Comparison of ENCODE assay signal across 10 cellular contexts in the genomic region with DNA sequence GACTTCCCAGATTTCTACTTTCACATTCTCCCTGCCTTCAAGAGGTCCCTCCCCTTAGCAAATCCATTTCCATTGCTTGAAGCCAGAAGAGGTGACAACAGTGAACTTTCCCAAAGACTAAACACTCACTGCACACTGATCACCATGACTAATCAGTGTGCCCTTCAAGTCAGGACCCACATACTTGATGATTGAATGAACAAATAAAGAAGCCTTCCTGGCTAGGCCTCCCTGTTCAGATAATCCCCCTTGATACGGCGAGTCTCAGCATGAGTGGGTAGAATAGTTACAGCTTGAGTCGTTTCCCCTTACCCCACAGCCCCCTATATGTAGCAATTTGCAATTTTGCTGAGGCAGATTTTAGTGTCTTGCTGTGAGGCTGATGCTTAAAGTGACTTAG.
DNase-seq lines count a peak whose midpoint lies in the region; ATAC-seq and TF ChIP-seq lines count a peak whose summit lies in the region.
"Had no signal": no experiment of that assay in that cellular context is flagged by ENCODE, and none has a peak within 500 bp of the region (broad histone marks: within the 10 kb centered on the region; RNA-seq: fewer than 3 reads in every experiment).

No MANE protein-coding gene starts in this region.

- DNase-seq in DMS79 treated with DMSO at 0.1 percent for 48 hours (lab: John Stamatoyannopoulos, UW) (peak; percentile 14), DMS79 (lab: John Stamatoyannopoulos, UW) (no peak), T1000 (lab: John Stamatoyannopoulos, UW) (peak; percentile 13), fibroblast of villous mesenchyme (ENCODE audit: low read depth) (peak; percentile 69), stromal cell of bone marrow (ENCODE audit: low read depth) (peak; percentile 66)
- DNase-seq: activated naive CD4-positive, alpha-beta T cell treated with Interleukin-2 at 50 U/mL for 16 hours; naive thymus-derived CD4-positive, alpha-beta T cell had no signal

- TF ChIP-seq CTCF in fibroblast of villous mesenchyme (IDR thresholded peaks at IDR 0.05; ENCODE audit: insufficient read depth, low read depth, low read length) = no peak

- ATAC-seq in GM21786 (IDR thresholded peaks at IDR 0.05; ENCODE audit: unreplicated experiment) (no peak), GM19397 (IDR thresholded peaks at IDR 0.05; ENCODE audit: unreplicated experiment) (no peak), HG02678 (IDR thresholded peaks at IDR 0.05; ENCODE audit: unreplicated experiment) (no peak)
- ATAC-seq: naive thymus-derived CD4-positive, alpha-beta T cell had no signal

- no peak overlapping the region for H3K4me3 ChIP-seq in fibroblast of villous mesenchyme (ENCODE audit: low read depth, low read length)
